11 cellular contexts compared by ENCODE assay signal in the genomic region with DNA sequence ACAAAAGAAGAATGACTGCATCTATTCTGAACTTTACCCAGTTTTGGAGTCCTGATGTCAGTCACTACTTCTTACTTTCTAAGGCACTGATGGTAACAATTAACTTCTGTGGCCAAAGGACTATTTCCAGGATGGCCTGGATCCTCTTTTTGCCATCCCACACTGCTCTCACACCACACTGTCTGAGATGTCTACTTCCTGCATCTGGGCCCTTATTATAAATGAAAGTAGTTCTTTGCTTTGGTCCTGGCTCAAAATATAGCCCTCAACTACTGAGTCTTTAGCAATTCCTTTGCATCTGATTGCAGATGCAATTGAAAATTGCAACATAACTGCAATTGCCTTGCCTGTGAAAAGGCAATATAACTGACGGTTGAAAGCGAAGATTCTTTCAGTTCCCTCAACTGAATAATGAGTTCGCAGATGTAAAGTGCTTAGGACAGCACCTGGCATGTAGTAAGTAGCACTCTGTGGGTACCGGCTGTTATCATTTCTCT. TPM values are rescaled to one million over a fixed set of nuclear protein-coding genes. Genes with fewer than 3 reads are reported as not detected.
DNase-seq lines count a peak whose midpoint lies in the region; ATAC-seq and TF ChIP-seq lines count a peak whose summit lies in the region.
"Had no signal": no experiment of that assay in that cellular context is flagged by ENCODE, and none has a peak within 500 bp of the region (broad histone marks: within the 10 kb centered on the region; RNA-seq: fewer than 3 reads in every experiment).

No MANE protein-coding gene starts in this region.

- peaks cover 61% of the 10 kb centered on the region for H3K4me1 Mint-ChIP-seq in dendritic cell treated with granulocyte-macrophage colony-stimulating factor and Interleukin-4, amounts not matched to agents 40 ng/mL and 50 ng/mL, for 4 days (ENCODE audit: low read depth)
- H3K4me1 Mint-ChIP-seq in activated CD4-positive, alpha-beta T cell treated with anti-CD3 and anti-CD28 coated beads, Interleukin-2, amount 10 ng/mL, durations not matched to agents 24 days and 14 days = peaks cover 40% of the 10 kb centered on the region

- H3K27ac ChIP-seq in WERI-Rb-1 = no peak overlapping the region

- ATAC-seq in GM18498 (IDR thresholded peaks at IDR 0.05; ENCODE audit: unreplicated experiment) (peak; percentile 89), GM21423 (IDR thresholded peaks at IDR 0.05; ENCODE audit: unreplicated experiment) (peak; percentile 91), HG03354 (IDR thresholded peaks at IDR 0.05; ENCODE audit: poor library complexity, severe bottlenecking, unreplicated experiment) (peak; percentile 92)
- ATAC-seq: WTC11 had no signal

- H3K36me3 Mint-ChIP-seq in dendritic cell treated with granulocyte-macrophage colony-stimulating factor and Interleukin-4, amounts not matched to agents 40 ng/mL and 50 ng/mL, for 4 days (ENCODE audit: low read depth) = no peaks in the 10 kb centered on the region
- peaks cover 36% of the 10 kb centered on the region for H3K36me3 Mint-ChIP-seq in activated CD4-positive, alpha-beta T cell treated with anti-CD3 and anti-CD28 coated beads, Interleukin-2, amount 10 ng/mL, durations not matched to agents 24 days and 14 days (ENCODE audit: low read depth)
- H3K36me3 Mint-ChIP-seq: WTC11 had no signal

- no peaks in the 10 kb centered on the region for H3K9me3 Mint-ChIP-seq in dendritic cell treated with granulocyte-macrophage colony-stimulating factor and Interleukin-4, amounts not matched to agents 40 ng/mL and 50 ng/mL, for 4 days
- peaks cover 17% of the 10 kb centered on the region for H3K9me3 Mint-ChIP-seq in activated CD4-positive, alpha-beta T cell treated with anti-CD3 and anti-CD28 coated beads, Interleukin-2, amount 10 ng/mL, durations not matched to agents 24 days and 14 days

- no peaks in the 10 kb centered on the region for H3K36me3 ChIP-seq in WERI-Rb-1

- DNase-seq in iPS-NIHi11 (ENCODE audit: low spot score) (no peak), WERI-Rb-1 (no peak)
- no peak for DNase-seq in activated CD4-positive, alpha-beta T cell treated with anti-CD3 and anti-CD28 coated beads, Interleukin-2, amount 10 ng/mL, durations not matched to agents 24 days and 14 days
- DNase-seq in activated CD8-positive, alpha-beta memory T cell treated with anti-CD3 and anti-CD28 coated beads, Interleukin-2, amount 50 U/mL, for 4 hours = no peak
- DNase-seq: cerebellar nuclear complex, islet precursor cell had no signal

- no peaks in the 10 kb centered on the region for H3K9me3 ChIP-seq in WERI-Rb-1 (ENCODE audit: severe bottlenecking)

- intact Hi-C loops in dendritic cell treated with granulocyte-macrophage colony-stimulating factor and Interleukin-4, amounts not matched to agents 40 ng/mL and 50 ng/mL, for 4 days (cut with micrococcal nuclease) = loop anchor here (5.0 kb wide), 1 partner anchor 43 kb away; no protein-coding TSS in a partner anchor
- intact Hi-C loops in activated CD4-positive, alpha-beta T cell treated with anti-CD3 and anti-CD28 coated beads, Interleukin-2, amount 10 ng/mL, durations not matched to agents 24 days and 14 days (cut with micrococcal nuclease) = no loop called here

- no peaks in the 10 kb centered on the region for H3K27me3 ChIP-seq in WERI-Rb-1 (ENCODE audit: insufficient read depth, low read depth, severe bottlenecking)

- H3K27me3 Mint-ChIP-seq in dendritic cell treated with granulocyte-macrophage colony-stimulating factor and Interleukin-4, amounts not matched to agents 40 ng/mL and 50 ng/mL, for 4 days = peaks cover 6% of the 10 kb centered on the region
- H3K27me3 Mint-ChIP-seq in activated CD4-positive, alpha-beta T cell treated with anti-CD3 and anti-CD28 coated beads, Interleukin-2, amount 10 ng/mL, durations not matched to agents 24 days and 14 days = peaks cover 55% of the 10 kb centered on the region

- no peak for TF ChIP-seq CTCF in WERI-Rb-1 (IDR thresholded peaks at IDR 0.05; ENCODE audit: low read depth, low read length)

- no peak overlapping the region for H3K27ac Mint-ChIP-seq in dendritic cell treated with granulocyte-macrophage colony-stimulating factor and Interleukin-4, amounts not matched to agents 40 ng/mL and 50 ng/mL, for 4 days
- H3K27ac Mint-ChIP-seq in activated CD4-positive, alpha-beta T cell treated with anti-CD3 and anti-CD28 coated beads, Interleukin-2, amount 10 ng/mL, durations not matched to agents 24 days and 14 days = no peak overlapping the region
- H3K27ac Mint-ChIP-seq: WTC11 had no signal

- H3K4me3 ChIP-seq in WERI-Rb-1 (ENCODE audit: low read depth, low read length) = no peak overlapping the region

- H3K4me3 Mint-ChIP-seq in dendritic cell treated with granulocyte-macrophage colony-stimulating factor and Interleukin-4, amounts not matched to agents 40 ng/mL and 50 ng/mL, for 4 days = peak overlapping the region; percentile 44
- no peak overlapping the region for H3K4me3 Mint-ChIP-seq in activated CD4-positive, alpha-beta T cell treated with anti-CD3 and anti-CD28 coated beads, Interleukin-2, amount 10 ng/mL, durations not matched to agents 24 days and 14 days
- H3K4me3 Mint-ChIP-seq: WTC11 had no signal

RNA-seq across cellular contexts. Expression of a gene that starts 44.2 kb away (rescaled TPM):
- 20.5 and 20.7 TPM in 2 replicates for total RNA-seq in activated CD4-positive, alpha-beta T cell treated with anti-CD3 and anti-CD28 coated beads, Interleukin-2, amount 10 ng/mL, durations not matched to agents 24 days and 14 days
